In genomic region chr2:3463914-3464313, GRCh38 we compare ENCODE assay signal across 1 cellular context.
TF ChIP-seq lines count a peak whose summit lies in the region.

No MANE protein-coding gene starts in this region.

TF ChIP-seq in H1, 55 proteins besides CTCF, POLR2A, EP300 and RAD21:
- TF ChIP-seq ZNF274 (IDR thresholded peaks at IDR 0.05; ENCODE audit: borderline replicate concordance, extremely low read depth, low read length): no peak
- TF ChIP-seq ASH2L (IDR thresholded peaks at IDR 0.05; ENCODE audit: low read length): no peak
- peak; percentile 28; the same call in 1 of the 2 replicates for TF ChIP-seq POLR2AphosphoS5 (IDR thresholded peaks at IDR 0.05; ENCODE audit: low read depth, low read length)
- no peak for TF ChIP-seq NANOG (IDR thresholded peaks at IDR 0.05; ENCODE audit: insufficient read depth, low read depth, low read length, poor library complexity, severe bottlenecking)
